ENCODE assay signal across 9 cellular contexts in genomic region chr2:25854613-25855012, GRCh38.
"Had no signal": no experiment of that assay in that cellular context is flagged by ENCODE, and none has a peak within 500 bp of the region (broad histone marks: within the 10 kb centered on the region; RNA-seq: fewer than 3 reads in every experiment).

No MANE protein-coding gene starts in this region.

- H3K27ac Mint-ChIP-seq: activated CD4-positive, alpha-beta memory T cell treated with anti-CD3 and anti-CD28 coated beads, Interleukin-2, amount 10 ng/mL, durations not matched to agents 7 days and 5 days; activated CD4-positive, alpha-beta T cell treated with anti-CD3 and anti-CD28 coated beads for 36 hours; type B pancreatic cell had no signal

- H3K27me3 Mint-ChIP-seq: activated CD4-positive, alpha-beta memory T cell treated with anti-CD3 and anti-CD28 coated beads, Interleukin-2, amount 10 ng/mL, durations not matched to agents 7 days and 5 days; activated CD4-positive, alpha-beta T cell treated with anti-CD3 and anti-CD28 coated beads for 36 hours; T-cell; type B pancreatic cell had no signal

- DNase-seq: activated CD4-positive, alpha-beta memory T cell treated with anti-CD3 and anti-CD28 coated beads, Interleukin-2, amount 10 ng/mL, durations not matched to agents 7 days and 5 days; activated CD4-positive, alpha-beta T cell treated with anti-CD3 and anti-CD28 coated beads for 36 hours; heart left ventricle; lower lobe of right lung; stimulated activated CD4-positive, alpha-beta T cell treated with anti-CD3 and anti-CD28 coated beads, Interleukin-12 subunit alpha, Interleukin-12 subunit beta, amount 100 ng/mL, for 4 hours; stimulated activated CD4-positive, alpha-beta T cell treated with anti-CD3 and anti-CD28 coated beads, Interleukin-2, amount 100 ng/mL, for 24 hours; T-cell had no signal

- H3K9me3 Mint-ChIP-seq: activated CD4-positive, alpha-beta memory T cell treated with anti-CD3 and anti-CD28 coated beads, Interleukin-2, amount 10 ng/mL, durations not matched to agents 7 days and 5 days; neural crest cell; T-cell; type B pancreatic cell had no signal

- ATAC-seq: activated CD4-positive, alpha-beta T cell treated with anti-CD3 and anti-CD28 coated beads for 36 hours; heart left ventricle; lower lobe of right lung; T-cell had no signal

- H3K4me3 Mint-ChIP-seq: activated CD4-positive, alpha-beta memory T cell treated with anti-CD3 and anti-CD28 coated beads, Interleukin-2, amount 10 ng/mL, durations not matched to agents 7 days and 5 days; activated CD4-positive, alpha-beta T cell treated with anti-CD3 and anti-CD28 coated beads for 36 hours; neural crest cell; T-cell; type B pancreatic cell had no signal
